Comparison of ENCODE assay signal across 1 cellular context in genomic region chr2:96342085-96342484, GRCh38.
TF ChIP-seq lines count a peak whose summit lies in the region.

No MANE protein-coding gene starts in this region.

TF ChIP-seq in IMR-90, 13 proteins besides CTCF, POLR2A, EP300 and RAD21 (continued from another document):
- TF ChIP-seq RCOR1 (IDR thresholded peaks at IDR 0.05; ENCODE audit: insufficient replicate concordance, low read length) = no peak
- peak; percentile 63; the same call in 1 of the 2 replicates for TF ChIP-seq USF2 (IDR thresholded peaks at IDR 0.05; ENCODE audit: low read depth, low read length)
